21 cellular contexts compared by ENCODE assay signal in the genomic region with DNA sequence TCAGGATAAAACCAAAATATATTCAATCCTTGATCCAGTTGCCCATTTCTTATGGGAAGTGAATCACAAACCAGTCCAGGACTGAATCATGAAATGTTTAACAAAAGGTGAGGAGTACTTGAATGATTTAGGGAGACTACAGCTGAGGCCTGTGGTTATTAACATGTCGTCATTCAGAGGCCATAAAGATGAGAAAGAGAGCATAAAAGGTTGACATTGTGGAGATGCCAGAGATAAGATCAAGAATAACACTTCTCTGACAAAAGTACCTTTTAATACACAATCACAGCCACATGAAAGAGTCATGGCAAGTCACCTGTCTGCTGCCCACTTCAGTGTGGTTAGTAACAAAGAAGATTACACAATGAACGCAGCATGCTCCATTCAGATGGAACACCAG.
DNase-seq lines count a peak whose midpoint lies in the region; ATAC-seq, FAIRE-seq and TF ChIP-seq lines count a peak whose summit lies in the region.
"Had no signal": no experiment of that assay in that cellular context is flagged by ENCODE, and none has a peak within 500 bp of the region (broad histone marks: within the 10 kb centered on the region; RNA-seq: fewer than 3 reads in every experiment).

No MANE protein-coding gene starts in this region.

- CTCF ChIA-PET in PC-3 (lab: Charles Lee), result interaction anchor here (0.8 kb wide), 1 partner anchor 156 kb away, joined by 4 read pairs; no protein-coding TSS in a partner anchor

- DNase-seq in SHP77 (lab: John Stamatoyannopoulos, UW), result peak; percentile 5 to 36
- no peak for DNase-seq in SHP77 treated with DMSO at 0.1 percent for 48 hours (lab: John Stamatoyannopoulos, UW)
- DNase-seq in PC-3, result peak; percentile 89
- DNase-seq in epithelial cell of esophagus (ENCODE audit: low read depth), result peak; percentile 86
- DNase-seq in urothelium cell line (ENCODE audit: low spot score), result peak; percentile 50
- DNase-seq in GM12891 (ENCODE audit: insufficient read length, low spot score), result no peak
- no peak for DNase-seq in GM13976 (ENCODE audit: low spot score)
- no peak for DNase-seq in NCI-H1048 (lab: John Stamatoyannopoulos, UW)
- DNase-seq: activated CD4-positive, alpha-beta memory T cell treated with anti-CD3 and anti-CD28 coated beads for 36 hours; activated T-cell treated with anti-CD3 and anti-CD28 coated beads, Interleukin-2, amount 50 U/mL, for 4 hours; DMS79 treated with DMSO at 0.1 percent for 48 hours; KBM-7; left ventricle myocardium superior; NCI-H1092; NCI-H526 treated with DMSO at 0.1 percent for 48 hours; PC-9; SW 1271; upper lobe of left lung had no signal

- H3K27ac ChIP-seq in PC-3 (ENCODE audit: low read length), result peak overlapping the region; percentile 98
- H3K27ac ChIP-seq: A549, gastroesophageal sphincter, PC-9, upper lobe of left lung had no signal

- TF ChIP-seq CTCF in PC-3 (conservative IDR thresholded peaks at IDR 0.05; ENCODE audit: low read depth, low read length) (no peak), epithelial cell of esophagus (IDR thresholded peaks at IDR 0.05; ENCODE audit: insufficient read depth, low read depth, low read length, missing control alignments) (no peak), GM13976 (IDR thresholded peaks at IDR 0.05; ENCODE audit: borderline replicate concordance, control extremely low read depth, extremely low read depth, insufficient read depth, missing control alignments) (no peak)

- H3K4me1 ChIP-seq in PC-3 (ENCODE audit: insufficient read depth, low read length), result peaks cover 25% of the 10 kb centered on the region
- H3K4me1 ChIP-seq: A549, gastroesophageal sphincter, upper lobe of left lung had no signal

- intact Hi-C loops in PC-3 (cut with micrococcal nuclease), result no loop called here

- H3K9ac ChIP-seq in PC-3 (ENCODE audit: low read length), result no peak overlapping the region

- TF ChIP-seq POLR2A in GM12891 (IDR thresholded peaks at IDR 0.05; ENCODE audit: low read depth, low read length), result no peak

- ATAC-seq in PC-3, result peak; percentile 66
- ATAC-seq: A549; activated T-cell treated with anti-CD3 and anti-CD28 coated beads, Interleukin-2, amount 50 U/mL, for 4 hours; gastroesophageal sphincter; left ventricle myocardium superior had no signal

- H3K4me2 ChIP-seq in PC-3 (ENCODE audit: low read length), result peak overlapping the region; percentile 48; the same call in 1 of the 2 replicates
- H3K4me2 ChIP-seq: A549, PC-9 had no signal

- in situ Hi-C loops in GM13976 (cut with MboI; ENCODE audit: low sequenced_read_pairs, unreplicated experiment), result no loop called here

- no peaks in the 10 kb centered on the region for H3K9me3 ChIP-seq in PC-3 (ENCODE audit: low read length)
- H3K9me3 ChIP-seq: A549, gastroesophageal sphincter, upper lobe of left lung had no signal

- no peak overlapping the region for H3K4me3 ChIP-seq in PC-3 (ENCODE audit: low read length)
- no peak overlapping the region for H3K4me3 ChIP-seq in epithelial cell of esophagus (ENCODE audit: low read length)
- H3K4me3 ChIP-seq: A549, gastroesophageal sphincter, PC-9, upper lobe of left lung had no signal

- H3K27me3 ChIP-seq in PC-3 (ENCODE audit: low read length), result no peaks in the 10 kb centered on the region
- H3K27me3 ChIP-seq: gastroesophageal sphincter, upper lobe of left lung had no signal

- no peaks in the 10 kb centered on the region for H3K9me2 ChIP-seq in PC-3 (replicated peaks; ENCODE audit: low read length)

- H4K20me1 ChIP-seq in PC-3 (ENCODE audit: low read length), result no peaks in the 10 kb centered on the region

- FAIRE-seq in urothelium cell line (lab: Jason Lieb, UNC) (no peak), GM12891 (lab: Jason Lieb, UNC) (no peak)
- FAIRE-seq: A549, endometrium had no signal

- no peaks in the 10 kb centered on the region for H3K79me2 ChIP-seq in PC-3 (ENCODE audit: low read length)

- no TSS peak for BruUV-seq in PC-3 (replicated peaks; lab: Mats Ljungman, UMichigan)

- H3K36me3 ChIP-seq in PC-3 (ENCODE audit: low read depth, low read length), result no peaks in the 10 kb centered on the region
- H3K36me3 ChIP-seq: gastroesophageal sphincter, upper lobe of left lung had no signal

- POLR2A ChIA-PET in PC-3 (lab: Charles Lee; ENCODE audit: unreplicated experiment), result no interaction called here

- H3F3A ChIP-seq in PC-3 (ENCODE audit: low read length, unreplicated experiment), result peaks cover 5% of the 10 kb centered on the region

- no peak overlapping the region for H2AFZ ChIP-seq in PC-3 (ENCODE audit: low read length)
- H2AFZ ChIP-seq: PC-9 had no signal

TF ChIP-seq in GM12891, 5 proteins besides CTCF, POLR2A, EP300 and RAD21:
- TF ChIP-seq POU2F2 (IDR thresholded peaks at IDR 0.05; ENCODE audit: low read depth, low read length) (no peak), TAF1 (IDR thresholded peaks at IDR 0.05; ENCODE audit: low read depth, low read length) (no peak), PAX5 (IDR thresholded peaks at IDR 0.05; ENCODE audit: insufficient read depth, low read length, severe bottlenecking) (no peak), POLR2AphosphoS5 (IDR thresholded peaks at IDR 0.05; ENCODE audit: low read depth, low read length) (no peak), SPI1 (IDR thresholded peaks at IDR 0.05; ENCODE audit: low read depth, low read length) (no peak)

Comparison
In these comparisons a context has a peak if more than half of its experiments do, and no peak if none do; other contexts are left out.
1. DNase-seq: peak in SHP77 (2 of 2), PC-3 (single experiment), epithelial cell of esophagus (single experiment) and urothelium cell line (single experiment); none in SHP77 treated with DMSO at 0.1 percent for 48 hours (single experiment), GM12891 (single experiment), GM13976 (single experiment) and NCI-H1048 (single experiment).